ENCODE assay signal across 13 cellular contexts in genomic region chr1:27591622-27592021, GRCh38. TPM values are rescaled to one million over a fixed set of nuclear protein-coding genes. Genes with fewer than 3 reads are reported as not detected.
A peak's percentile ranks its signal among the peaks of the same experiment; 100 is the strongest.
DNase-seq lines count a peak whose midpoint lies in the region; ATAC-seq and TF ChIP-seq lines count a peak whose summit lies in the region.
"Had no signal": no experiment of that assay in that cellular context is flagged by ENCODE, and none has a peak within 500 bp of the region (broad histone marks: within the 10 kb centered on the region; RNA-seq: fewer than 3 reads in every experiment).

No MANE protein-coding gene starts in this region.

- H3K27ac ChIP-seq in left ventricle myocardium inferior (replicated peaks), result peak overlapping the region; percentile 98
- H3K27ac ChIP-seq in ascending aorta, result peak overlapping the region; percentile 82 to 86
- H3K27ac ChIP-seq in uterus, result peak overlapping the region; percentile 92 to 99

- ATAC-seq in left ventricle myocardium superior, result no peak
- no peak for ATAC-seq in GM18511 (IDR thresholded peaks at IDR 0.05; ENCODE audit: unreplicated experiment)
- ATAC-seq in GM19035 (IDR thresholded peaks at IDR 0.05; ENCODE audit: unreplicated experiment), result no peak
- ATAC-seq: naive thymus-derived CD8-positive, alpha-beta T cell had no signal

- TF ChIP-seq POLR2A in uterus (IDR thresholded peaks at IDR 0.05), result no peak

- H3K36me3 ChIP-seq in left ventricle myocardium inferior, result no peaks in the 10 kb centered on the region
- H3K36me3 ChIP-seq in ascending aorta, result peaks cover 0 to 5% of the 10 kb centered on the region in 2 donors
- H3K36me3 ChIP-seq in uterus, result no peaks in the 10 kb centered on the region

- no peak for DNase-seq in left ventricle myocardium inferior
- no peak for DNase-seq in left ventricle myocardium superior
- no peak for DNase-seq in ascending aorta (ENCODE audit: low spot score in 2 of 2)
- DNase-seq in left kidney (ENCODE audit: low read depth, low spot score), result peak; percentile 7
- DNase-seq in uterus, result no peak
- DNase-seq in mucosa of gallbladder (ENCODE audit: low spot score), result no peak
- DNase-seq: activated CD8-positive, alpha-beta memory T cell treated with anti-CD3 and anti-CD28 coated beads for 24 hours; activated naive CD4-positive, alpha-beta T cell treated with Interleukin-2 at 50 U/mL for 16 hours; kidney; naive thymus-derived CD8-positive, alpha-beta T cell had no signal

- intact Hi-C loops in left ventricle myocardium inferior (cut with micrococcal nuclease) (no loop called here), left ventricle myocardium superior (cut with micrococcal nuclease) (no loop called here), ascending aorta (cut with DNase I) (no loop called here), uterus (cut with DNase I; ENCODE audit: low total_unique reads) (no loop called here)

- peaks cover 100% of the 10 kb centered on the region for H3K4me1 ChIP-seq in left ventricle myocardium inferior
- peaks cover 32 to 87% of the 10 kb centered on the region in 2 donors for H3K4me1 ChIP-seq in ascending aorta
- H3K4me1 ChIP-seq in uterus, result peaks cover 19 to 61% of the 10 kb centered on the region in 2 donors

- H3K4me3 ChIP-seq in left ventricle myocardium inferior (peak overlapping the region; percentile 9), ascending aorta (no peak overlapping the region), uterus (no peak overlapping the region)

- H3K27me3 ChIP-seq in left ventricle myocardium inferior (ENCODE audit: low read depth) (no peaks in the 10 kb centered on the region), ascending aorta (no peaks in the 10 kb centered on the region), uterus (no peaks in the 10 kb centered on the region)

- H3K9me3 ChIP-seq in left ventricle myocardium inferior (replicated peaks) (no peaks in the 10 kb centered on the region), ascending aorta (no peaks in the 10 kb centered on the region), uterus (no peaks in the 10 kb centered on the region)

- TF ChIP-seq CTCF in left ventricle myocardium inferior (IDR thresholded peaks at IDR 0.05; ENCODE audit: borderline replicate concordance), result no peak
- TF ChIP-seq CTCF in ascending aorta (IDR thresholded peaks at IDR 0.05), result no peak
- TF ChIP-seq CTCF in uterus (IDR thresholded peaks at IDR 0.05), result no peak

RNA-seq across cellular contexts. Expression of gene AHDC1, which starts 12.3 kb away (rescaled TPM):
- 40.1 TPM for total RNA-seq in left ventricle myocardium inferior
- total RNA-seq in left ventricle myocardium superior, result 42.8 TPM
- total RNA-seq in ascending aorta, result 205 TPM
- total RNA-seq in uterus, result 100 to 1,000 TPM in 1 of 4 donors, 10 to 100 TPM in 3; 11.2 to 179 (median 50.7) TPM
- 61.6 TPM for total RNA-seq in mucosa of gallbladder

RNA-seq across cellular contexts. Expression of gene FGR, which starts 43.4 kb away (rescaled TPM):
- 3.5 TPM for total RNA-seq in left ventricle myocardium inferior
- 4.7 TPM for total RNA-seq in left ventricle myocardium superior
- total RNA-seq in ascending aorta, result 10.4 TPM
- total RNA-seq in uterus, result 10 to 100 TPM in 3 of 4 donors, 1 to 10 TPM in 1; 3.0 to 35.9 (median 18.8) TPM
- total RNA-seq in mucosa of gallbladder, result 7.6 TPM
- total RNA-seq: fibroblast of villous mesenchyme had no signal
